ENCODE assay signal across 17 cellular contexts in genomic region chr11:45087761-45088160, GRCh38. TPM values are rescaled to one million over a fixed set of nuclear protein-coding genes. Genes with fewer than 3 reads are reported as not detected.
DNase-seq lines count a peak whose midpoint lies in the region; ATAC-seq and TF ChIP-seq lines count a peak whose summit lies in the region.
"Had no signal": no experiment of that assay in that cellular context is flagged by ENCODE, and none has a peak within 500 bp of the region (broad histone marks: within the 10 kb centered on the region; RNA-seq: fewer than 3 reads in every experiment).

No MANE protein-coding gene starts in this region.

- no peak for TF ChIP-seq CTCF in gastroesophageal sphincter (IDR thresholded peaks at IDR 0.05)

- H3K4me1 ChIP-seq in NT2/D1 (ENCODE audit: insufficient read depth, insufficient read length) = peaks cover 45% of the 10 kb centered on the region
- H3K4me1 ChIP-seq in gastroesophageal sphincter = peaks cover 0 to 52% (median 33%) of the 10 kb centered on the region in 3 donors

- no peaks in the 10 kb centered on the region for H3K27me3 ChIP-seq in NT2/D1 (ENCODE audit: insufficient read depth, insufficient read length)
- peaks cover 15% of the 10 kb centered on the region for H3K27me3 ChIP-seq in gastroesophageal sphincter
- no peaks in the 10 kb centered on the region for H3K27me3 ChIP-seq in H7 (ENCODE audit: control insufficient read depth, insufficient read depth, low read length)

- 38 to 73% methylated on average over 2 to 6 of the region's 9 CpGs for WGBS in gastroesophageal sphincter (ENCODE audit: low coverage in 1 of 2), 2 donors

- peak overlapping the region; percentile 68 for H3K27ac Mint-ChIP-seq in stimulated activated memory B cell treated with anti-CD40 and anti-IgM and Interleukin-4, amounts not matched to agents 10 μg/mL and 1 μg/mL and 100 μg/mL, for 72 hours
- H3K27ac Mint-ChIP-seq: T-helper 1 cell treated with Interleukin-12 subunit alpha and Interleukin-12 subunit beta and Interleukin-4 antibody, amounts not matched to agents 30 μg/mL and 1 μg/mL, for 36 hours had no signal

- H3K36me3 ChIP-seq in NT2/D1 (ENCODE audit: insufficient read depth, insufficient read length, low read length) (no peaks in the 10 kb centered on the region), gastroesophageal sphincter (no peaks in the 10 kb centered on the region), H7 (replicated peaks; ENCODE audit: control insufficient read depth, insufficient read depth, low read length) (no peaks in the 10 kb centered on the region)
- H3K36me3 ChIP-seq: neutrophil had no signal

- H3K4me1 Mint-ChIP-seq in stimulated activated memory B cell treated with anti-CD40 and anti-IgM and Interleukin-4, amounts not matched to agents 10 μg/mL and 1 μg/mL and 100 μg/mL, for 72 hours = peaks cover 44% of the 10 kb centered on the region

- DNase-seq in NCI-H2081 (lab: John Stamatoyannopoulos, UW) (peak; percentile 24 to 42), NCI-H2081 treated with DMSO at 0.1 percent for 48 hours (lab: John Stamatoyannopoulos, UW) (no peak), NT2/D1 (ENCODE audit: low read depth, low spot score) (no peak), H7 (no peak)
- DNase-seq in stimulated activated CD4-positive, alpha-beta T cell treated with anti-CD3 and anti-CD28 coated beads, Interleukin-12 subunit alpha, Interleukin-12 subunit beta, amount 100 ng/mL, for 4 hours = no peak
- DNase-seq: activated CD4-positive, CD25-positive, alpha-beta regulatory T cell; activated gamma-delta T cell treated with Interleukin-2 at 50 U/mL for 16 hours; CD4-positive, CD25-positive, alpha-beta regulatory T cell; effector CD8-positive, alpha-beta T cell; mesendoderm; stimulated activated CD4-positive, alpha-beta T cell treated with anti-CD3 and anti-CD28 coated beads, Interleukin-4, amount 100 ng/mL, for 24 hours had no signal

- H3K4me3 Mint-ChIP-seq in stimulated activated memory B cell treated with anti-CD40 and anti-IgM and Interleukin-4, amounts not matched to agents 10 μg/mL and 1 μg/mL and 100 μg/mL, for 72 hours = peak overlapping the region; percentile 1
- H3K4me3 Mint-ChIP-seq: CD4-positive, CD25-positive, alpha-beta regulatory T cell; T-helper 1 cell treated with Interleukin-12 subunit alpha and Interleukin-12 subunit beta and Interleukin-4 antibody, amounts not matched to agents 30 μg/mL and 1 μg/mL, for 36 hours had no signal

- H3K4me3 ChIP-seq in NT2/D1 (ENCODE audit: insufficient read length, low read depth) = no peak overlapping the region
- no peak overlapping the region for H3K4me3 ChIP-seq in gastroesophageal sphincter
- H3K4me3 ChIP-seq in H7 (ENCODE audit: insufficient read depth, low read depth, low read length) = no peak overlapping the region
- H3K4me3 ChIP-seq: A549 had no signal

- peak overlapping the region; percentile 27 for H3K9ac ChIP-seq in NT2/D1 (ENCODE audit: insufficient read length, low read depth)

- H3K36me3 Mint-ChIP-seq in stimulated activated memory B cell treated with anti-CD40 and anti-IgM and Interleukin-4, amounts not matched to agents 10 μg/mL and 1 μg/mL and 100 μg/mL, for 72 hours = no peaks in the 10 kb centered on the region
- H3K36me3 Mint-ChIP-seq: CD4-positive, CD25-positive, alpha-beta regulatory T cell had no signal

- no peak for ATAC-seq in gastroesophageal sphincter
- ATAC-seq in stimulated activated memory B cell treated with anti-CD40 and anti-IgM and Interleukin-4, amounts not matched to agents 10 μg/mL and 1 μg/mL and 100 μg/mL, for 72 hours = no peak
- no peak for ATAC-seq in HG02938 (IDR thresholded peaks at IDR 0.05; ENCODE audit: unreplicated experiment)
- ATAC-seq: A549 had no signal

- no peaks in the 10 kb centered on the region for H3K9me3 Mint-ChIP-seq in stimulated activated memory B cell treated with anti-CD40 and anti-IgM and Interleukin-4, amounts not matched to agents 10 μg/mL and 1 μg/mL and 100 μg/mL, for 72 hours
- H3K9me3 Mint-ChIP-seq: CD4-positive, CD25-positive, alpha-beta regulatory T cell; T-helper 1 cell treated with Interleukin-12 subunit alpha and Interleukin-12 subunit beta and Interleukin-4 antibody, amounts not matched to agents 30 μg/mL and 1 μg/mL, for 36 hours had no signal

- H3K9me3 ChIP-seq in NT2/D1 (ENCODE audit: insufficient read depth, low read length) = no peaks in the 10 kb centered on the region
- no peaks in the 10 kb centered on the region for H3K9me3 ChIP-seq in gastroesophageal sphincter
- H3K9me3 ChIP-seq: A549, neutrophil had no signal

- no peak for TF ChIP-seq POLR2A in gastroesophageal sphincter (IDR thresholded peaks at IDR 0.05)

- peak overlapping the region in 3 of 4 donors; percentile 35 to 77 (median 75) for H3K27ac ChIP-seq in gastroesophageal sphincter
- H3K27ac ChIP-seq: neutrophil had no signal

- TF ChIP-seq EP300 in gastroesophageal sphincter (IDR thresholded peaks at IDR 0.05) = no peak

- H3K27me3 Mint-ChIP-seq in stimulated activated memory B cell treated with anti-CD40 and anti-IgM and Interleukin-4, amounts not matched to agents 10 μg/mL and 1 μg/mL and 100 μg/mL, for 72 hours = no peaks in the 10 kb centered on the region

RNA-seq across cellular contexts. Expression of gene PRDM11, which starts 58.7 kb away (rescaled TPM):
- 10 to 100 TPM; 26.4 to 57.2 (median 29.6) TPM for total RNA-seq in gastroesophageal sphincter
- 2.0 and 2.6 TPM in 2 replicates for total RNA-seq in H7 (2014; rRNA removed; shearing (Covaris generic))

Comparison
In these comparisons a context has a peak if more than half of its experiments do, and no peak if none do; other contexts are left out.
1. DNase-seq: peak in NCI-H2081 (2 of 2); none in NCI-H2081 treated with DMSO at 0.1 percent for 48 hours (single experiment), NT2/D1 (single experiment), H7 (single experiment) and stimulated activated CD4-positive, alpha-beta T cell treated with anti-CD3 and anti-CD28 coated beads, Interleukin-12 subunit alpha, Interleukin-12 subunit beta, amount 100 ng/mL, for 4 hours (single experiment).